14 cellular contexts compared by ENCODE assay signal in the genomic region with DNA sequence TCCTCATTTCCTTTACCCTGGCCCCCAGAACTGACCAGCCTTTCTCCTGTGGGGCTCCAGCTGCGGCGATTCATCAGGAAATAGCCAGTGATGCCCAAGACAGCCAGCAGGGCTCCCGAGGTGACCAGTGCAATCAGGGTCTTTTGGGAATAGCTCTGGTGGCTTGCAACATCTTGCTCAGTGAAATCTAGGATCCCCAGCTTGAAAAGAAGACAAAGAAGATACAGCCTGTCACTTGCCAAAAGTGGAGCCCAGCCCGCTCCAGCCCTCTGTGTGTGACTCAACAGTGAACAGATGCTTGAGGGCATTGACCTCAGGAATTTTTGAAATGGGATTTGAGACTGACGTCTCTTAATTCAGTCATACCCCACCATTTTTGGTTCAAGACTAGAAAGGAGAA. TPM values are rescaled to one million over a fixed set of nuclear protein-coding genes. Genes with fewer than 3 reads are reported as not detected.
A peak's percentile ranks its signal among the peaks of the same experiment; 100 is the strongest.
DNase-seq lines count a peak whose midpoint lies in the region; ATAC-seq lines count a peak whose summit lies in the region.
"Had no signal": no experiment of that assay in that cellular context is flagged by ENCODE, and none has a peak within 500 bp of the region (broad histone marks: within the 10 kb centered on the region; RNA-seq: fewer than 3 reads in every experiment).

No MANE protein-coding gene starts in this region.

- ATAC-seq in Right ventricle myocardium inferior (peak; percentile 7), left cardiac atrium (no peak), GM19463 (IDR thresholded peaks at IDR 0.05; ENCODE audit: unreplicated experiment) (no peak), HG02763 (IDR thresholded peaks at IDR 0.05; ENCODE audit: unreplicated experiment) (no peak), HG02885 (IDR thresholded peaks at IDR 0.05; ENCODE audit: poor library complexity, unreplicated experiment) (no peak), GM21528 (IDR thresholded peaks at IDR 0.05; ENCODE audit: low FRiP score, unreplicated experiment) (no peak)

- H3K27me3 ChIP-seq in esophagus (ENCODE audit: control insufficient read depth in 1 of 2, insufficient read depth in 2 of 2, low read length in 2 of 2) (no peaks in the 10 kb centered on the region), mesenchymal stem cell (ENCODE audit: control insufficient read depth in 1 of 2, insufficient read depth in 1 of 2, low read length in 2 of 2) (no peaks in the 10 kb centered on the region)
- H3K27me3 ChIP-seq: ovary had no signal

- intact Hi-C loops in Right ventricle myocardium inferior (cut with DNase I): loop anchor here (10.0 kb wide), 1 partner anchor 356 kb away; the partner anchor contains the start of gene PLXNA2
- intact Hi-C loops in left cardiac atrium (cut with DNase I): loop anchor here (5.0 to 10.0 kb wide), 3 partner anchors 74 to 206 kb away; no protein-coding TSS in a partner anchor

- no peak overlapping the region for H3K18ac ChIP-seq in mesenchymal stem cell (ENCODE audit: low read depth in 1 of 2, low read length in 2 of 2)

- no peak overlapping the region for H3K4me2 ChIP-seq in mesenchymal stem cell (ENCODE audit: low read length, poor library complexity, severe bottlenecking)

- WGBS in esophagus, 2 donors: 64 to 78% methylated on average over 5 of the region's 5 CpGs
- WGBS in mesenchymal stem cell: 77% methylated on average over 4 of the region's 5 CpGs

- peak overlapping the region; percentile 56 to 61 for H3K27ac ChIP-seq in esophagus (ENCODE audit: low read depth in 2 of 2, low read length in 1 of 2)
- H3K27ac ChIP-seq in mesenchymal stem cell (ENCODE audit: low read length, poor library complexity, severe bottlenecking): no peak overlapping the region

- no peak overlapping the region for H3K4me3 ChIP-seq in esophagus (ENCODE audit: low read depth in 1 of 2, low read length in 2 of 2)
- H3K4me3 ChIP-seq in mesenchymal stem cell (ENCODE audit: insufficient read depth in 1 of 2, low read depth in 1 of 2, low read length in 2 of 2): peak overlapping the region in 1 of 2 experiments; percentile 54
- H3K4me3 ChIP-seq: ovary had no signal

- H3K4me1 ChIP-seq in esophagus (ENCODE audit: control insufficient read depth in 2 of 2, insufficient read depth in 2 of 2, low read length in 1 of 2) (peaks cover 0 to 5% of the 10 kb centered on the region in 2 donors), mesenchymal stem cell (ENCODE audit: control insufficient read depth, insufficient read depth, low read depth, low read length) (peaks cover 12% of the 10 kb centered on the region)

- no peak overlapping the region for H4K91ac ChIP-seq in mesenchymal stem cell (ENCODE audit: low read length)

- no peak overlapping the region for H4K8ac ChIP-seq in mesenchymal stem cell (ENCODE audit: low read length)

- peak overlapping the region; percentile 87 for H3K9ac ChIP-seq in mesenchymal stem cell (ENCODE audit: low read length)

- peak; percentile 69 for DNase-seq in Right ventricle myocardium inferior (ENCODE audit: missing footprints)
- no peak for DNase-seq in left cardiac atrium
- no peak for DNase-seq in mesenchymal stem cell
- DNase-seq: activated CD4-positive, CD25-positive, alpha-beta regulatory T cell; activated effector memory CD4-positive, alpha-beta T cell treated with Interleukin-2 at 50 U/mL for 16 hours; effector CD4-positive, alpha-beta T cell; ovary had no signal

- H3K4ac ChIP-seq in mesenchymal stem cell (ENCODE audit: low read depth in 1 of 2, low read length in 2 of 2): no peak overlapping the region

- no peak overlapping the region for H2BK12ac ChIP-seq in mesenchymal stem cell (ENCODE audit: low read length in 2 of 2)

- H3K36me3 ChIP-seq in esophagus (ENCODE audit: control insufficient read depth in 2 of 2, insufficient read depth in 2 of 2, low read length in 1 of 2) (no peaks in the 10 kb centered on the region), mesenchymal stem cell (ENCODE audit: control insufficient read depth in 1 of 2, insufficient read depth in 2 of 2, low read depth in 1 of 2, low read length in 2 of 2) (no peaks in the 10 kb centered on the region)
- H3K36me3 ChIP-seq: ovary had no signal

- no peak overlapping the region for H3K23ac ChIP-seq in mesenchymal stem cell (ENCODE audit: low read length in 2 of 2)

- H2AFZ ChIP-seq in mesenchymal stem cell (ENCODE audit: low read depth, low read length): no peak overlapping the region

- H2AK5ac ChIP-seq in mesenchymal stem cell (ENCODE audit: low read length, severe bottlenecking): no peak overlapping the region

- H3K9me3 ChIP-seq in esophagus (ENCODE audit: control insufficient read depth in 2 of 2, insufficient read depth in 1 of 2, low read depth in 1 of 2, low read length in 1 of 2) (no peaks in the 10 kb centered on the region), mesenchymal stem cell (ENCODE audit: control insufficient read depth, low read length) (no peaks in the 10 kb centered on the region)
- H3K9me3 ChIP-seq: ovary had no signal

- H2BK5ac ChIP-seq in mesenchymal stem cell (ENCODE audit: low read depth, low read length, poor library complexity, severe bottlenecking): no peak overlapping the region

- H3K79me1 ChIP-seq in mesenchymal stem cell (replicated peaks; ENCODE audit: low read length, poor library complexity, severe bottlenecking): no peaks in the 10 kb centered on the region

- no peak overlapping the region for H3K14ac ChIP-seq in mesenchymal stem cell (ENCODE audit: low read length in 2 of 2)

- no peak overlapping the region for H2BK120ac ChIP-seq in mesenchymal stem cell (ENCODE audit: low read depth, low read length)

- H2BK15ac ChIP-seq in mesenchymal stem cell (ENCODE audit: low read depth, poor library complexity, severe bottlenecking): no peak overlapping the region

RNA-seq across cellular contexts. Expression of gene CD34, which starts 22.3 kb away (rescaled TPM):
- total RNA-seq in Right ventricle myocardium inferior (84.8 TPM), left cardiac atrium (100 to 1,000 TPM; 101 to 115 TPM)
- polyA plus RNA-seq in esophagus: 10 to 100 TPM in 1 of 2 donors, 1 to 10 TPM in 1; 3.8 to 10.2 TPM
- 0.10 TPM for polyA plus RNA-seq in mesenchymal stem cell (2013, experiment 1 of 2)
- polyA plus RNA-seq in mesenchymal stem cell (2013, experiment 2 of 2): 0.10 TPM
- total RNA-seq: A673, HT-29 had no signal
